In the genomic region with DNA sequence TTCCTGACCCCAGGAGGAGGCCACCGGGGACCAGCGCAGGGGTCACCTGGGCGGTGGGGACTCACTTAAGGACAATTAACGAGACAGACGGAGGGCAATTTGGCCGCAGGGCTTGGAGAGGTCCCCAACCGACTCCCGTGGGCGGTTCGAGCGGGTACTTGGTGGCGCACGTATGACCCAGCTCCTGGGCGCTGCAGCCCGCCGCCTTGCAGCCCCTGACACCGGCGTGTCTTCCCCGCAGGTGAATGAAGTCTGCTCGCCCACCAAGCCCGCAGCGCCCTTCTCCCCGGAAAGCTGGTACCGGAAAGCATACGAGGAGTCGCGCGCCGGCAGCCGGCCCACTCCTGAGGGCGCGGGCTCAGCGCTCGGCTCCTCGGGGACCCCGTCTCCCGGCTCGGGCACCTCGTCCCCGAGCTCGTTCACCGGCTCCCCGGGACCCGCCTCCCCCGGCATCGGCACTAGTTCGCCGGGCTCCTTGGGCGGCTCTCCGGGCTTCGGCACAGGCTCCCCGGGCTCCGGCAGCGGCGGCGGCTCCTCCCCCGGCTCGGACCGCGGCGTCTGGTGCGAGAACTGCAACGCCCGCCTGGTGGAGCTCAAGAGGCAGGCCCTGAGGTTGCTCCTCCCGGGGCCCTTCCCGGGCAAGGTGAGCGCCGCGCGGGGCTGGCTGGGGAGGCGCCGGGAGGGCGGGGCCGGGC, we compare ENCODE assay signal across 1 cellular context.
TF ChIP-seq lines count a peak whose summit lies in the region.

No MANE protein-coding gene starts in this region.

TF ChIP-seq in K562, 482 proteins besides CTCF, POLR2A, EP300 and RAD21 (continued from another document and continues in another):
- TF ChIP-seq, protein P1, sequence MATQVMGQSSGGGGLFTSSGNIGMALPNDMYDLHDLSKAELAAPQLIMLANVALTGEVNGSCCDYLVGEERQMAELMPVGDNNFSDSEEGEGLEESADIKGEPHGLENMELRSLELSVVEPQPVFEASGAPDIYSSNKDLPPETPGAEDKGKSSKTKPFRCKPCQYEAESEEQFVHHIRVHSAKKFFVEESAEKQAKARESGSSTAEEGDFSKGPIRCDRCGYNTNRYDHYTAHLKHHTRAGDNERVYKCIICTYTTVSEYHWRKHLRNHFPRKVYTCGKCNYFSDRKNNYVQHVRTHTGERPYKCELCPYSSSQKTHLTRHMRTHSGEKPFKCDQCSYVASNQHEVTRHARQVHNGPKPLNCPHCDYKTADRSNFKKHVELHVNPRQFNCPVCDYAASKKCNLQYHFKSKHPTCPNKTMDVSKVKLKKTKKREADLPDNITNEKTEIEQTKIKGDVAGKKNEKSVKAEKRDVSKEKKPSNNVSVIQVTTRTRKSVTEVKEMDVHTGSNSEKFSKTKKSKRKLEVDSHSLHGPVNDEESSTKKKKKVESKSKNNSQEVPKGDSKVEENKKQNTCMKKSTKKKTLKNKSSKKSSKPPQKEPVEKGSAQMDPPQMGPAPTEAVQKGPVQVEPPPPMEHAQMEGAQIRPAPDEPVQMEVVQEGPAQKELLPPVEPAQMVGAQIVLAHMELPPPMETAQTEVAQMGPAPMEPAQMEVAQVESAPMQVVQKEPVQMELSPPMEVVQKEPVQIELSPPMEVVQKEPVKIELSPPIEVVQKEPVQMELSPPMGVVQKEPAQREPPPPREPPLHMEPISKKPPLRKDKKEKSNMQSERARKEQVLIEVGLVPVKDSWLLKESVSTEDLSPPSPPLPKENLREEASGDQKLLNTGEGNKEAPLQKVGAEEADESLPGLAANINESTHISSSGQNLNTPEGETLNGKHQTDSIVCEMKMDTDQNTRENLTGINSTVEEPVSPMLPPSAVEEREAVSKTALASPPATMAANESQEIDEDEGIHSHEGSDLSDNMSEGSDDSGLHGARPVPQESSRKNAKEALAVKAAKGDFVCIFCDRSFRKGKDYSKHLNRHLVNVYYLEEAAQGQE (CRISPR knock-in tag; IDR thresholded peaks at IDR 0.05; ENCODE audit: low read depth) = no peak
- TF ChIP-seq CHD2 (IDR thresholded peaks at IDR 0.05; ENCODE audit: low read depth, low read length) = no peak
- no peak for TF ChIP-seq SREBF2 (CRISPR knock-in tag; IDR thresholded peaks at IDR 0.05)
- TF ChIP-seq ZNF24 (IDR thresholded peaks at IDR 0.05) = peak; percentile 36; the same call in 1 of the 2 replicates
- TF ChIP-seq, protein P2, sequence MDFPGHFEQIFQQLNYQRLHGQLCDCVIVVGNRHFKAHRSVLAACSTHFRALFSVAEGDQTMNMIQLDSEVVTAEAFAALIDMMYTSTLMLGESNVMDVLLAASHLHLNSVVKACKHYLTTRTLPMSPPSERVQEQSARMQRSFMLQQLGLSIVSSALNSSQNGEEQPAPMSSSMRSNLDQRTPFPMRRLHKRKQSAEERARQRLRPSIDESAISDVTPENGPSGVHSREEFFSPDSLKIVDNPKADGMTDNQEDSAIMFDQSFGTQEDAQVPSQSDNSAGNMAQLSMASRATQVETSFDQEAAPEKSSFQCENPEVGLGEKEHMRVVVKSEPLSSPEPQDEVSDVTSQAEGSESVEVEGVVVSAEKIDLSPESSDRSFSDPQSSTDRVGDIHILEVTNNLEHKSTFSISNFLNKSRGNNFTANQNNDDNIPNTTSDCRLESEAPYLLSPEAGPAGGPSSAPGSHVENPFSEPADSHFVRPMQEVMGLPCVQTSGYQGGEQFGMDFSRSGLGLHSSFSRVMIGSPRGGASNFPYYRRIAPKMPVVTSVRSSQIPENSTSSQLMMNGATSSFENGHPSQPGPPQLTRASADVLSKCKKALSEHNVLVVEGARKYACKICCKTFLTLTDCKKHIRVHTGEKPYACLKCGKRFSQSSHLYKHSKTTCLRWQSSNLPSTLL (IDR thresholded peaks at IDR 0.05) = no peak
- no peak for TF ChIP-seq JUN (IDR thresholded peaks at IDR 0.05; ENCODE audit: borderline replicate concordance, low read depth, low read length)
- no peak for TF ChIP-seq JUN (CRISPR knock-in tag; IDR thresholded peaks at IDR 0.05; ENCODE audit: borderline replicate concordance)
- no peak for TF ChIP-seq ZNF12 (CRISPR knock-in tag; IDR thresholded peaks at IDR 0.05)
- no peak for TF ChIP-seq NELFE (IDR thresholded peaks at IDR 0.05; ENCODE audit: insufficient read depth, insufficient read length)
- no peak for TF ChIP-seq NCOR1 (IDR thresholded peaks at IDR 0.05)
- TF ChIP-seq PURB (CRISPR knock-in tag; IDR thresholded peaks at IDR 0.05; ENCODE audit: low read depth) = no peak
- no peak for TF ChIP-seq ATF1 (CRISPR knock-in tag; IDR thresholded peaks at IDR 0.05)
- TF ChIP-seq ATF1 (tag; IDR thresholded peaks at IDR 0.05) = no peak
- no peak for TF ChIP-seq NFIX (CRISPR knock-in tag; IDR thresholded peaks at IDR 0.05; ENCODE audit: low read depth)
- TF ChIP-seq TSC22D4 (tag; IDR thresholded peaks at IDR 0.05) = no peak
- no peak for TF ChIP-seq ZBTB8A (IDR thresholded peaks at IDR 0.05; ENCODE audit: partially characterized antibody)
- TF ChIP-seq, protein P3, sequence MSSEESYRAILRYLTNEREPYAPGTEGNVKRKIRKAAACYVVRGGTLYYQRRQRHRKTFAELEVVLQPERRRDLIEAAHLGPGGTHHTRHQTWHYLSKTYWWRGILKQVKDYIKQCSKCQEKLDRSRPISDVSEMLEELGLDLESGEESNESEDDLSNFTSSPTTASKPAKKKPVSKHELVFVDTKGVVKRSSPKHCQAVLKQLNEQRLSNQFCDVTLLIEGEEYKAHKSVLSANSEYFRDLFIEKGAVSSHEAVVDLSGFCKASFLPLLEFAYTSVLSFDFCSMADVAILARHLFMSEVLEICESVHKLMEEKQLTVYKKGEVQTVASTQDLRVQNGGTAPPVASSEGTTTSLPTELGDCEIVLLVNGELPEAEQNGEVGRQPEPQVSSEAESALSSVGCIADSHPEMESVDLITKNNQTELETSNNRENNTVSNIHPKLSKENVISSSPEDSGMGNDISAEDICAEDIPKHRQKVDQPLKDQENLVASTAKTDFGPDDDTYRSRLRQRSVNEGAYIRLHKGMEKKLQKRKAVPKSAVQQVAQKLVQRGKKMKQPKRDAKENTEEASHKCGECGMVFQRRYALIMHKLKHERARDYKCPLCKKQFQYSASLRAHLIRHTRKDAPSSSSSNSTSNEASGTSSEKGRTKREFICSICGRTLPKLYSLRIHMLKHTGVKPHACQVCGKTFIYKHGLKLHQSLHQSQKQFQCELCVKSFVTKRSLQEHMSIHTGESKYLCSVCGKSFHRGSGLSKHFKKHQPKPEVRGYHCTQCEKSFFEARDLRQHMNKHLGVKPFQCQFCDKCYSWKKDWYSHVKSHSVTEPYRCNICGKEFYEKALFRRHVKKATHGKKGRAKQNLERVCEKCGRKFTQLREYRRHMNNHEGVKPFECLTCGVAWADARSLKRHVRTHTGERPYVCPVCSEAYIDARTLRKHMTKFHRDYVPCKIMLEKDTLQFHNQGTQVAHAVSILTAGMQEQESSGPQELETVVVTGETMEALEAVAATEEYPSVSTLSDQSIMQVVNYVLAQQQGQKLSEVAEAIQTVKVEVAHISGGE (CRISPR knock-in tag; IDR thresholded peaks at IDR 0.05) = no peak
- no peak for TF ChIP-seq PTRF (tag; IDR thresholded peaks at IDR 0.05)
- no peak for TF ChIP-seq MYNN (IDR thresholded peaks at IDR 0.05)
- TF ChIP-seq MYNN (CRISPR knock-in tag; IDR thresholded peaks at IDR 0.05) = no peak
- no peak for TF ChIP-seq KLF6 (CRISPR knock-in tag; IDR thresholded peaks at IDR 0.05; ENCODE audit: borderline replicate concordance)
- TF ChIP-seq ZNF23 (CRISPR knock-in tag; IDR thresholded peaks at IDR 0.05) = no peak
- peak; percentile 47; the same call in 1 of the 2 replicates for TF ChIP-seq GABPB1 (CRISPR knock-in tag; IDR thresholded peaks at IDR 0.05)
- TF ChIP-seq RHOXF2B (CRISPR knock-in tag; conservative IDR thresholded peaks at IDR 0.05) = no peak
- no peak for TF ChIP-seq TCFL5 (CRISPR knock-in tag; conservative IDR thresholded peaks at IDR 0.05)
- TF ChIP-seq PHF21A (IDR thresholded peaks at IDR 0.05; ENCODE audit: borderline replicate concordance, low read depth) = no peak
- TF ChIP-seq, protein P4, sequence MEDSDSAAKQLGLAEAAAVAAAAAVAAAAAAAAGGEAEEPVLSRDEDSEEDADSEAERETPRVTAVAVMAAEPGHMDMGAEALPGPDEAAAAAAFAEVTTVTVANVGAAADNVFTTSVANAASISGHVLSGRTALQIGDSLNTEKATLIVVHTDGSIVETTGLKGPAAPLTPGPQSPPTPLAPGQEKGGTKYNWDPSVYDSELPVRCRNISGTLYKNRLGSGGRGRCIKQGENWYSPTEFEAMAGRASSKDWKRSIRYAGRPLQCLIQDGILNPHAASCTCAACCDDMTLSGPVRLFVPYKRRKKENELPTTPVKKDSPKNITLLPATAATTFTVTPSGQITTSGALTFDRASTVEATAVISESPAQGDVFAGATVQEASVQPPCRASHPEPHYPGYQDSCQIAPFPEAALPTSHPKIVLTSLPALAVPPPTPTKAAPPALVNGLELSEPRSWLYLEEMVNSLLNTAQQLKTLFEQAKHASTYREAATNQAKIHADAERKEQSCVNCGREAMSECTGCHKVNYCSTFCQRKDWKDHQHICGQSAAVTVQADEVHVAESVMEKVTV (CRISPR knock-in tag; IDR thresholded peaks at IDR 0.05) = peak; percentile 47; the same call in 1 of the 2 replicates
- TF ChIP-seq STAT5B (CRISPR knock-in tag; IDR thresholded peaks at IDR 0.05) = no peak
- TF ChIP-seq, protein P5, sequence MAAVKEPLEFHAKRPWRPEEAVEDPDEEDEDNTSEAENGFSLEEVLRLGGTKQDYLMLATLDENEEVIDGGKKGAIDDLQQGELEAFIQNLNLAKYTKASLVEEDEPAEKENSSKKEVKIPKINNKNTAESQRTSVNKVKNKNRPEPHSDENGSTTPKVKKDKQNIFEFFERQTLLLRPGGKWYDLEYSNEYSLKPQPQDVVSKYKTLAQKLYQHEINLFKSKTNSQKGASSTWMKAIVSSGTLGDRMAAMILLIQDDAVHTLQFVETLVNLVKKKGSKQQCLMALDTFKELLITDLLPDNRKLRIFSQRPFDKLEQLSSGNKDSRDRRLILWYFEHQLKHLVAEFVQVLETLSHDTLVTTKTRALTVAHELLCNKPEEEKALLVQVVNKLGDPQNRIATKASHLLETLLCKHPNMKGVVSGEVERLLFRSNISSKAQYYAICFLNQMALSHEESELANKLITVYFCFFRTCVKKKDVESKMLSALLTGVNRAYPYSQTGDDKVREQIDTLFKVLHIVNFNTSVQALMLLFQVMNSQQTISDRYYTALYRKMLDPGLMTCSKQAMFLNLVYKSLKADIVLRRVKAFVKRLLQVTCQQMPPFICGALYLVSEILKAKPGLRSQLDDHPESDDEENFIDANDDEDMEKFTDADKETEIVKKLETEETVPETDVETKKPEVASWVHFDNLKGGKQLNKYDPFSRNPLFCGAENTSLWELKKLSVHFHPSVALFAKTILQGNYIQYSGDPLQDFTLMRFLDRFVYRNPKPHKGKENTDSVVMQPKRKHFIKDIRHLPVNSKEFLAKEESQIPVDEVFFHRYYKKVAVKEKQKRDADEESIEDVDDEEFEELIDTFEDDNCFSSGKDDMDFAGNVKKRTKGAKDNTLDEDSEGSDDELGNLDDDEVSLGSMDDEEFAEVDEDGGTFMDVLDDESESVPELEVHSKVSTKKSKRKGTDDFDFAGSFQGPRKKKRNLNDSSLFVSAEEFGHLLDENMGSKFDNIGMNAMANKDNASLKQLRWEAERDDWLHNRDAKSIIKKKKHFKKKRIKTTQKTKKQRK (IDR thresholded peaks at IDR 0.05; ENCODE audit: borderline replicate concordance, low read depth, low read length) = no peak
- TF ChIP-seq, protein P6, sequence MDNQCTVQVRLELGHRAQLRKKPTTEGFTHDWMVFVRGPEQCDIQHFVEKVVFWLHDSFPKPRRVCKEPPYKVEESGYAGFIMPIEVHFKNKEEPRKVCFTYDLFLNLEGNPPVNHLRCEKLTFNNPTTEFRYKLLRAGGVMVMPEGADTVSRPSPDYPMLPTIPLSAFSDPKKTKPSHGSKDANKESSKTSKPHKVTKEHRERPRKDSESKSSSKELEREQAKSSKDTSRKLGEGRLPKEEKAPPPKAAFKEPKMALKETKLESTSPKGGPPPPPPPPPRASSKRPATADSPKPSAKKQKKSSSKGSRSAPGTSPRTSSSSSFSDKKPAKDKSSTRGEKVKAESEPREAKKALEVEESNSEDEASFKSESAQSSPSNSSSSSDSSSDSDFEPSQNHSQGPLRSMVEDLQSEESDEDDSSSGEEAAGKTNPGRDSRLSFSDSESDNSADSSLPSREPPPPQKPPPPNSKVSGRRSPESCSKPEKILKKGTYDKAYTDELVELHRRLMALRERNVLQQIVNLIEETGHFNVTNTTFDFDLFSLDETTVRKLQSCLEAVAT (IDR thresholded peaks at IDR 0.05) = no peak
- TF ChIP-seq SIRT6 (IDR thresholded peaks at IDR 0.05; ENCODE audit: low read depth, low read length) = no peak
- no peak for TF ChIP-seq ZNF121 (CRISPR knock-in tag; conservative IDR thresholded peaks at IDR 0.05)
- TF ChIP-seq CXXC5 (CRISPR knock-in tag; IDR thresholded peaks at IDR 0.05) = peak; percentile 65
- TF ChIP-seq SMC3 (conservative IDR thresholded peaks at IDR 0.05; ENCODE audit: insufficient read depth, low read depth, low read length) = peak; percentile 89
- TF ChIP-seq, protein P7, sequence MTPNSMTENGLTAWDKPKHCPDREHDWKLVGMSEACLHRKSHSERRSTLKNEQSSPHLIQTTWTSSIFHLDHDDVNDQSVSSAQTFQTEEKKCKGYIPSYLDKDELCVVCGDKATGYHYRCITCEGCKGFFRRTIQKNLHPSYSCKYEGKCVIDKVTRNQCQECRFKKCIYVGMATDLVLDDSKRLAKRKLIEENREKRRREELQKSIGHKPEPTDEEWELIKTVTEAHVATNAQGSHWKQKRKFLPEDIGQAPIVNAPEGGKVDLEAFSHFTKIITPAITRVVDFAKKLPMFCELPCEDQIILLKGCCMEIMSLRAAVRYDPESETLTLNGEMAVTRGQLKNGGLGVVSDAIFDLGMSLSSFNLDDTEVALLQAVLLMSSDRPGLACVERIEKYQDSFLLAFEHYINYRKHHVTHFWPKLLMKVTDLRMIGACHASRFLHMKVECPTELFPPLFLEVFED (CRISPR knock-in tag; conservative IDR thresholded peaks at IDR 0.05) = no peak
- TF ChIP-seq ZNF764 (CRISPR knock-in tag; IDR thresholded peaks at IDR 0.05; ENCODE audit: low read depth) = no peak
- TF ChIP-seq ZNF274 (IDR thresholded peaks at IDR 0.05; ENCODE audit: borderline replicate concordance, low read depth, low read length) = no peak
- no peak for TF ChIP-seq SRSF7 (optimal IDR thresholded peaks at IDR 0.05; ENCODE audit: low read depth, low read length)
- no peak for TF ChIP-seq BRCA1 (IDR thresholded peaks at IDR 0.05)
- TF ChIP-seq BRCA1 (CRISPR knock-in tag; IDR thresholded peaks at IDR 0.05) = no peak
- no peak for TF ChIP-seq TRIM24 (IDR thresholded peaks at IDR 0.05)
- TF ChIP-seq GTF2F1 (IDR thresholded peaks at IDR 0.05; ENCODE audit: low read depth, low read length) = no peak
- TF ChIP-seq ZNF75A (CRISPR knock-in tag; IDR thresholded peaks at IDR 0.05) = no peak
- TF ChIP-seq TCF3 (CRISPR knock-in tag; IDR thresholded peaks at IDR 0.05) = no peak
- no peak for TF ChIP-seq ZFPM2 (CRISPR knock-in tag; IDR thresholded peaks at IDR 0.05)
- no peak for TF ChIP-seq FOSL1 (tag; conservative IDR thresholded peaks at IDR 0.05)
- peak in 1 of 2 experiments; percentile 36; a peak in 1 of 4 replicates for TF ChIP-seq NONO (IDR thresholded peaks at IDR 0.05; ENCODE audit: low read depth in 2 of 2, low read length in 1 of 2)
